Comparison of ENCODE assay signal across 11 cellular contexts in the genomic region with DNA sequence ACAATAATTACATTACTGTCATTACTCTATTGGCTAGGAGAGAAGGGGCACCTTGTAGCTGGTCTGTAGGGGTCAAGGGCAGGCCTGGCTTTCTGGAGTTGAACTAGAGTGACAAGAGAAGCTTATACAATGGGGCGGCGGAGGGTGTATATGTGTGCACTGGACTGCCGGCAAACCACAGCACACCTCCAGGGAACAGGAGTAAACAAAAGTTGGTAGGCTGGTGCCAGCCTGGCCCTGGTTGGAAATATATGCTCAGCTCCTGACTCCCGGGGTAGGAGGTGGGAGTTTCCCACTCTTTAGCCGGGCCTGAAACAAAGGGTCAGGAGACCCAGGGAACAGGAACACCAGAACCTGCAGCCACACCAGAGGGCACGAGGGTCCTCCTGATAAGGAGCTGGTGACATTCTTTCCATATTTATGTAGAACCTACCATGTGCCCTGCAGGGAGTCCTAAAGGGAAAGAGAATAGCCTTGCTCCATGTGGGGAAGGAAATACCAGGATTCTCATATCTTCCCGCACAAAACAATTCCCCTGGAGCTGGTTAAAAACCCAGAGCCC. TPM values are rescaled to one million over a fixed set of nuclear protein-coding genes. Genes with fewer than 3 reads are reported as not detected.
DNase-seq lines count a peak whose midpoint lies in the region; ATAC-seq and TF ChIP-seq lines count a peak whose summit lies in the region.
"Had no signal": no experiment of that assay in that cellular context is flagged by ENCODE, and none has a peak within 500 bp of the region (broad histone marks: within the 10 kb centered on the region; RNA-seq: fewer than 3 reads in every experiment).

No MANE protein-coding gene starts in this region.

- no peaks in the 10 kb centered on the region for H3K36me3 Mint-ChIP-seq in activated naive CD8-positive, alpha-beta T cell treated with anti-CD3 and anti-CD28 coated beads, Interleukin-2, amount 50 U/mL, for 24 hours (ENCODE audit: low read depth)
- no peaks in the 10 kb centered on the region for H3K36me3 Mint-ChIP-seq in activated naive CD8-positive, alpha-beta T cell treated with anti-CD3 and anti-CD28 coated beads for 36 hours
- no peaks in the 10 kb centered on the region for H3K36me3 Mint-ChIP-seq in brain

- H3K4me3 Mint-ChIP-seq in activated naive CD8-positive, alpha-beta T cell treated with anti-CD3 and anti-CD28 coated beads, Interleukin-2, amount 50 U/mL, for 24 hours: peak overlapping the region; percentile 51
- H3K4me3 Mint-ChIP-seq in activated naive CD8-positive, alpha-beta T cell treated with anti-CD3 and anti-CD28 coated beads for 36 hours: no peak overlapping the region
- peak overlapping the region in 2 of 5 experiments; percentile 58 to 69 for H3K4me3 Mint-ChIP-seq in brain

- H3K4me1 ChIP-seq in left lung (peaks cover 3 to 14% of the 10 kb centered on the region in 2 donors), upper lobe of left lung (peaks cover 4 to 25% (median 16%) of the 10 kb centered on the region in 4 donors), psoas muscle (peaks cover 2% of the 10 kb centered on the region)

- H3K9me3 ChIP-seq in left lung: no peaks in the 10 kb centered on the region
- H3K9me3 ChIP-seq in upper lobe of left lung: no peaks in the 10 kb centered on the region
- no peaks in the 10 kb centered on the region for H3K9me3 ChIP-seq in psoas muscle
- H3K9me3 ChIP-seq: tibial nerve had no signal

- TF ChIP-seq EP300 in upper lobe of left lung (IDR thresholded peaks at IDR 0.05): no peak

- 53 to 76% methylated on average over 6 to 7 of the region's 7 CpGs for WGBS in upper lobe of left lung, 2 donors
- 77 to 89% (median 85%) methylated on average over 7 of the region's 7 CpGs for WGBS in psoas muscle, 3 donors

- H3K4me3 ChIP-seq in left lung (no peak overlapping the region), upper lobe of left lung (no peak overlapping the region), psoas muscle (no peak overlapping the region)
- H3K4me3 ChIP-seq: tibial nerve had no signal

- peaks cover 13% of the 10 kb centered on the region for H3K4me1 Mint-ChIP-seq in activated naive CD8-positive, alpha-beta T cell treated with anti-CD3 and anti-CD28 coated beads, Interleukin-2, amount 50 U/mL, for 24 hours
- H3K4me1 Mint-ChIP-seq in activated naive CD8-positive, alpha-beta T cell treated with anti-CD3 and anti-CD28 coated beads for 36 hours: peaks cover 11% of the 10 kb centered on the region
- H3K4me1 Mint-ChIP-seq in brain: peaks cover 37% of the 10 kb centered on the region

- no peak for ATAC-seq in activated naive CD8-positive, alpha-beta T cell treated with anti-CD3 and anti-CD28 coated beads, Interleukin-2, amount 50 U/mL, for 24 hours
- ATAC-seq in left lung: peak; percentile 47
- no peak for ATAC-seq in upper lobe of left lung (ENCODE audit: low FRiP score in 2 of 2)
- no peak for ATAC-seq in psoas muscle
- ATAC-seq in sciatic nerve: no peak
- ATAC-seq in GM21381 (IDR thresholded peaks at IDR 0.05; ENCODE audit: unreplicated experiment): no peak
- ATAC-seq: left lobe of liver had no signal

- TF ChIP-seq CTCF in brain (conservative IDR thresholded peaks at IDR 0.05): no peak
- TF ChIP-seq CTCF in left lung (IDR thresholded peaks at IDR 0.05): no peak
- TF ChIP-seq CTCF in upper lobe of left lung (IDR thresholded peaks at IDR 0.05): no peak
- no peak for TF ChIP-seq CTCF in psoas muscle (IDR thresholded peaks at IDR 0.05)

- H3K36me3 ChIP-seq in left lung (no peaks in the 10 kb centered on the region), upper lobe of left lung (no peaks in the 10 kb centered on the region), psoas muscle (ENCODE audit: insufficient read depth in 1 of 2, low read depth in 1 of 2) (no peaks in the 10 kb centered on the region)
- H3K36me3 ChIP-seq: tibial nerve had no signal

- TF ChIP-seq POLR2A in upper lobe of left lung (IDR thresholded peaks at IDR 0.05): no peak

- peaks cover 16% of the 10 kb centered on the region for H3K27me3 Mint-ChIP-seq in activated naive CD8-positive, alpha-beta T cell treated with anti-CD3 and anti-CD28 coated beads, Interleukin-2, amount 50 U/mL, for 24 hours
- peaks cover 17% of the 10 kb centered on the region for H3K27me3 Mint-ChIP-seq in activated naive CD8-positive, alpha-beta T cell treated with anti-CD3 and anti-CD28 coated beads for 36 hours
- peaks cover 23% of the 10 kb centered on the region for H3K27me3 Mint-ChIP-seq in brain

- H3K27ac Mint-ChIP-seq in activated naive CD8-positive, alpha-beta T cell treated with anti-CD3 and anti-CD28 coated beads, Interleukin-2, amount 50 U/mL, for 24 hours: peak overlapping the region; percentile 50
- no peak overlapping the region for H3K27ac Mint-ChIP-seq in activated naive CD8-positive, alpha-beta T cell treated with anti-CD3 and anti-CD28 coated beads for 36 hours
- H3K27ac Mint-ChIP-seq in brain: peak overlapping the region in 3 of 5 experiments; percentile 20 to 82 (median 55)

- peak overlapping the region; percentile 34 to 44 for H3K27ac ChIP-seq in left lung
- H3K27ac ChIP-seq in upper lobe of left lung: peak overlapping the region; percentile 14 to 69 (median 40)
- H3K27ac ChIP-seq in psoas muscle: no peak overlapping the region

- H3K9me3 Mint-ChIP-seq in activated naive CD8-positive, alpha-beta T cell treated with anti-CD3 and anti-CD28 coated beads, Interleukin-2, amount 50 U/mL, for 24 hours: no peaks in the 10 kb centered on the region
- H3K9me3 Mint-ChIP-seq in activated naive CD8-positive, alpha-beta T cell treated with anti-CD3 and anti-CD28 coated beads for 36 hours: no peaks in the 10 kb centered on the region
- peaks cover 0 to 6% (median 0%) of the 10 kb centered on the region in 5 experiments for H3K9me3 Mint-ChIP-seq in brain

- DNase-seq in activated naive CD8-positive, alpha-beta T cell treated with anti-CD3 and anti-CD28 coated beads, Interleukin-2, amount 50 U/mL, for 24 hours: no peak
- DNase-seq in activated naive CD8-positive, alpha-beta T cell treated with anti-CD3 and anti-CD28 coated beads for 36 hours: no peak
- DNase-seq in left lung (no peak), upper lobe of left lung (peak in 1 of 2 donors; percentile 66), psoas muscle (no peak), sciatic nerve (ENCODE audit: low spot score) (no peak)
- DNase-seq: NCI-H146 had no signal

- intact Hi-C loops in left lung (cut with DNase I): no loop called here
- intact Hi-C loops in psoas muscle (cut with DNase I): no loop called here
- intact Hi-C loops in sciatic nerve (cut with DNase I): loop anchor here (2.0 kb wide), 1 partner anchor 36 kb away; no protein-coding TSS in a partner anchor

- H3K27me3 ChIP-seq in left lung (peaks cover 0 to 17% of the 10 kb centered on the region in 2 donors), upper lobe of left lung (peaks cover 0 to 4% (median under 1%) of the 10 kb centered on the region in 4 donors), psoas muscle (ENCODE audit: insufficient read depth in 3 of 3, low read length in 2 of 3) (peaks cover 0 to 18% (median 2%) of the 10 kb centered on the region in 3 donors)

RNA-seq across cellular contexts. Expression of a gene that starts 5.1 kb away (rescaled TPM):
- total RNA-seq in activated naive CD8-positive, alpha-beta T cell treated with anti-CD3 and anti-CD28 coated beads for 36 hours: under 1 TPM; 0.18 to 0.19 TPM
- polyA plus RNA-seq in brain (ENCODE audit: insufficient read depth, low read depth, low replicate concordance) (0.34 TPM), psoas muscle (under 1 TPM; 0.08 to 0.13 (median 0.09) TPM)
- total RNA-seq in left lung (10 to 100 TPM; 19.6 to 20.3 TPM), upper lobe of left lung (10 to 100 TPM in 5 of 6 donors, 1 to 10 TPM in 1; 9.4 to 26.3 (median 17.0) TPM), psoas muscle (under 1 TPM; 0.11 to 0.34 (median 0.20) TPM), sciatic nerve (2.6 TPM)

RNA-seq across cellular contexts. Expression of a gene that starts 35.9 kb away (rescaled TPM):
- total RNA-seq in activated naive CD8-positive, alpha-beta T cell treated with anti-CD3 and anti-CD28 coated beads for 36 hours: under 1 TPM in 1 of 2 experiments, not detected in 1; 0.14 TPM
- polyA plus RNA-seq in brain (ENCODE audit: insufficient read depth, low read depth, low replicate concordance): 0.20 TPM
- under 1 TPM in 1 of 2 donors, not detected in 1; 0.17 TPM for total RNA-seq in left lung
- total RNA-seq in upper lobe of left lung: not detected
- total RNA-seq in psoas muscle: not detected
- not detected for polyA plus RNA-seq in psoas muscle
- not detected for total RNA-seq in sciatic nerve
- total RNA-seq: left lobe of liver, tibial nerve had no signal

RNA-seq across cellular contexts. Expression of a gene that starts 57.5 kb away (rescaled TPM):
- total RNA-seq in activated naive CD8-positive, alpha-beta T cell treated with anti-CD3 and anti-CD28 coated beads for 36 hours: 1 to 10 TPM; 1.3 to 1.4 TPM
- polyA plus RNA-seq in brain (ENCODE audit: insufficient read depth, low read depth, low replicate concordance) (0.61 TPM), psoas muscle (under 1 TPM; 0.26 to 0.79 (median 0.34) TPM)
- total RNA-seq in left lung (1 to 10 TPM in 1 of 2 donors, under 1 TPM in 1; 0.38 to 1.7 TPM), upper lobe of left lung (10 to 100 TPM in 1 of 6 donors, 1 to 10 TPM in 3, under 1 TPM in 1, not detected in 1; 0.76 to 10.5 (median 1.3) TPM), psoas muscle (1 to 10 TPM; 1.1 to 3.4 (median 1.9) TPM), sciatic nerve (5.3 TPM)
